2 cellular contexts compared by ENCODE assay signal in genomic region chr14:103091883-103092222, GRCh38.
TF ChIP-seq lines count a peak whose summit lies in the region.

No MANE protein-coding gene starts in this region.

TF ChIP-seq in GM12878, 131 proteins besides CTCF, POLR2A, EP300 and RAD21:
- TF ChIP-seq NFYA (IDR thresholded peaks at IDR 0.05; ENCODE audit: borderline replicate concordance, low read depth, low read length): no peak
- TF ChIP-seq CHD1 (IDR thresholded peaks at IDR 0.05; ENCODE audit: low read depth, low read length): no peak
- TF ChIP-seq CHD4 (IDR thresholded peaks at IDR 0.05): no peak
- no peak for TF ChIP-seq ESRRA (IDR thresholded peaks at IDR 0.05; ENCODE audit: low read length)
- TF ChIP-seq JUND (IDR thresholded peaks at IDR 0.05; ENCODE audit: low read depth, low read length): no peak
- 0 out of 2 replicates have a peak, but pooled peaks have one; percentile 14 for TF ChIP-seq NBN (IDR thresholded peaks at IDR 0.05)
- TF ChIP-seq FOXK2 (IDR thresholded peaks at IDR 0.05): no peak

TF ChIP-seq in GM12891, 5 proteins besides CTCF, POLR2A, EP300 and RAD21:
- no peak for TF ChIP-seq TAF1 (IDR thresholded peaks at IDR 0.05; ENCODE audit: low read depth, low read length)
- TF ChIP-seq POLR2AphosphoS5 (IDR thresholded peaks at IDR 0.05; ENCODE audit: low read depth, low read length): no peak
- TF ChIP-seq POU2F2 (IDR thresholded peaks at IDR 0.05; ENCODE audit: low read depth, low read length): no peak
- no peak for TF ChIP-seq SPI1 (IDR thresholded peaks at IDR 0.05; ENCODE audit: low read depth, low read length)
- TF ChIP-seq PAX5 (IDR thresholded peaks at IDR 0.05; ENCODE audit: insufficient read depth, low read length, severe bottlenecking): no peak
